Comparison of ENCODE assay signal across 2 cellular contexts in the genomic region with DNA sequence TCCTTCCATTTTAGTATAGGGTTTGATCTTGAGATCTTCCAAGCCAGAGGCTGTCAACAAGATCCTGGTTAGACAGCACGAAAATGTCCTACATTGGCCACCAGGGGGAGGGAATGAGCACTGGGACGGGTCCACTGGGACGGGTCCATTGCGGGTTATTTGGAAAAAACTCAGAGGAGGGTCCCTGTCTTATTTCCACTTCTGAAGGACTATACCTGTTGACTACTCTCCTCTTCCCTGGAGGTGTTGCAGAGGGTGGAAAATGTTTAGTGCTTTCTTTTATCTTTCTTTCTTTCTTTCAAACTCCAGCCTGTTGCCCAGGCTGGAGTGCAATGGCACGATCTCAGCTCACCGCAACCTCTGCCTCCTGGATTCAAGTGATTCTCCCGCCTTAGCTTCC.
TF ChIP-seq lines count a peak whose summit lies in the region.

No MANE protein-coding gene starts in this region.

TF ChIP-seq in IMR-90, 13 proteins besides CTCF, POLR2A, EP300 and RAD21:
- peak; percentile 76 for TF ChIP-seq SMC3 (IDR thresholded peaks at IDR 0.05; ENCODE audit: low read depth, low read length)
- no peak for TF ChIP-seq BHLHE40 (IDR thresholded peaks at IDR 0.05; ENCODE audit: low read depth, low read length)

TF ChIP-seq in HepG2, 621 proteins besides CTCF, POLR2A, EP300 and RAD21 (continues in another document):
- 0 out of 2 replicates have a peak, but pooled peaks have one; percentile 5 for TF ChIP-seq HNF4A (CRISPR knock-in tag; IDR thresholded peaks at IDR 0.05)
- peak; percentile 82 for TF ChIP-seq STAG1 (CRISPR knock-in tag; IDR thresholded peaks at IDR 0.05)
- no peak for TF ChIP-seq PHF8 (CRISPR knock-in tag; IDR thresholded peaks at IDR 0.05)
- TF ChIP-seq ZNF501 (CRISPR knock-in tag; IDR thresholded peaks at IDR 0.05), result 0 out of 2 replicates have a peak, but pooled peaks have one; percentile 32
- TF ChIP-seq TBX2 (CRISPR knock-in tag; IDR thresholded peaks at IDR 0.05; ENCODE audit: borderline replicate concordance), result no peak
- TF ChIP-seq ZNF619 (CRISPR knock-in tag; IDR thresholded peaks at IDR 0.05), result no peak
- TF ChIP-seq, protein P1, sequence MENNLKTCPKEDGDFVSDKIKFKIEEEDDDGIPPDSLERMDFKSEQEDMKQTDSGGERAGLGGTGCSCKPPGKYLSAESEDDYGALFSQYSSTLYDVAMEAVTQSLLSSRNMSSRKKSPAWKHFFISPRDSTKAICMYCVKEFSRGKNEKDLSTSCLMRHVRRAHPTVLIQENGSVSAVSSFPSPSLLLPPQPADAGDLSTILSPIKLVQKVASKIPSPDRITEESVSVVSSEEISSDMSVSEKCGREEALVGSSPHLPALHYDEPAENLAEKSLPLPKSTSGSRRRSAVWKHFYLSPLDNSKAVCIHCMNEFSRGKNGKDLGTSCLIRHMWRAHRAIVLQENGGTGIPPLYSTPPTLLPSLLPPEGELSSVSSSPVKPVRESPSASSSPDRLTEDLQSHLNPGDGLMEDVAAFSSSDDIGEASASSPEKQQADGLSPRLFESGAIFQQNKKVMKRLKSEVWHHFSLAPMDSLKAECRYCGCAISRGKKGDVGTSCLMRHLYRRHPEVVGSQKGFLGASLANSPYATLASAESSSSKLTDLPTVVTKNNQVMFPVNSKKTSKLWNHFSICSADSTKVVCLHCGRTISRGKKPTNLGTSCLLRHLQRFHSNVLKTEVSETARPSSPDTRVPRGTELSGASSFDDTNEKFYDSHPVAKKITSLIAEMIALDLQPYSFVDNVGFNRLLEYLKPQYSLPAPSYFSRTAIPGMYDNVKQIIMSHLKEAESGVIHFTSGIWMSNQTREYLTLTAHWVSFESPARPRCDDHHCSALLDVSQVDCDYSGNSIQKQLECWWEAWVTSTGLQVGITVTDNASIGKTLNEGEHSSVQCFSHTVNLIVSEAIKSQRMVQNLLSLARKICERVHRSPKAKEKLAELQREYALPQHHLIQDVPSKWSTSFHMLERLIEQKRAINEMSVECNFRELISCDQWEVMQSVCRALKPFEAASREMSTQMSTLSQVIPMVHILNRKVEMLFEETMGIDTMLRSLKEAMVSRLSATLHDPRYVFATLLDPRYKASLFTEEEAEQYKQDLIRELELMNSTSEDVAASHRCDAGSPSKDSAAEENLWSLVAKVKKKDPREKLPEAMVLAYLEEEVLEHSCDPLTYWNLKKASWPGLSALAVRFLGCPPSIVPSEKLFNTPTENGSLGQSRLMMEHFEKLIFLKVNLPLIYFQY (CRISPR knock-in tag; IDR thresholded peaks at IDR 0.05; ENCODE audit: borderline replicate concordance), result peak; percentile 84; the same call in 1 of the 2 replicates
- TF ChIP-seq BRCA1 (CRISPR knock-in tag; IDR thresholded peaks at IDR 0.05), result no peak
- TF ChIP-seq MIER2 (CRISPR knock-in tag; IDR thresholded peaks at IDR 0.05), result peak; percentile 26; the same call in 1 of the 2 replicates
- TF ChIP-seq SP4 (CRISPR knock-in tag; IDR thresholded peaks at IDR 0.05), result no peak
- TF ChIP-seq, protein P2, sequence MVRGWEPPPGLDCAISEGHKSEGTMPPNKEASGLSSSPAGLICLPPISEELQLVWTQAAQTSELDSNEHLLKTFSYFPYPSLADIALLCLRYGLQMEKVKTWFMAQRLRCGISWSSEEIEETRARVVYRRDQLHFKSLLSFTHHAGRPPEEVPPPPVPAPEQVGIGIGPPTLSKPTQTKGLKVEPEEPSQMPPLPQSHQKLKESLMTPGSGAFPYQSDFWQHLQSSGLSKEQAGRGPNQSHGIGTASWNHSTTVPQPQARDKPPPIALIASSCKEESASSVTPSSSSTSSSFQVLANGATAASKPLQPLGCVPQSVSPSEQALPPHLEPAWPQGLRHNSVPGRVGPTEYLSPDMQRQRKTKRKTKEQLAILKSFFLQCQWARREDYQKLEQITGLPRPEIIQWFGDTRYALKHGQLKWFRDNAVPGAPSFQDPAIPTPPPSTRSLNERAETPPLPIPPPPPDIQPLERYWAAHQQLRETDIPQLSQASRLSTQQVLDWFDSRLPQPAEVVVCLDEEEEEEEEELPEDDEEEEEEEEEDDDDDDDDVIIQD (CRISPR knock-in tag; IDR thresholded peaks at IDR 0.05; ENCODE audit: low read depth), result 0 out of 2 replicates have a peak, but pooled peaks have one; percentile 20
- no peak for TF ChIP-seq TAF15 (IDR thresholded peaks at IDR 0.05; ENCODE audit: low read depth, low read length, poor library complexity, severe bottlenecking)
- TF ChIP-seq REL (CRISPR knock-in tag; conservative IDR thresholded peaks at IDR 0.05), result no peak
- TF ChIP-seq ATF1 (CRISPR knock-in tag; IDR thresholded peaks at IDR 0.05), result no peak
- TF ChIP-seq, protein P3, sequence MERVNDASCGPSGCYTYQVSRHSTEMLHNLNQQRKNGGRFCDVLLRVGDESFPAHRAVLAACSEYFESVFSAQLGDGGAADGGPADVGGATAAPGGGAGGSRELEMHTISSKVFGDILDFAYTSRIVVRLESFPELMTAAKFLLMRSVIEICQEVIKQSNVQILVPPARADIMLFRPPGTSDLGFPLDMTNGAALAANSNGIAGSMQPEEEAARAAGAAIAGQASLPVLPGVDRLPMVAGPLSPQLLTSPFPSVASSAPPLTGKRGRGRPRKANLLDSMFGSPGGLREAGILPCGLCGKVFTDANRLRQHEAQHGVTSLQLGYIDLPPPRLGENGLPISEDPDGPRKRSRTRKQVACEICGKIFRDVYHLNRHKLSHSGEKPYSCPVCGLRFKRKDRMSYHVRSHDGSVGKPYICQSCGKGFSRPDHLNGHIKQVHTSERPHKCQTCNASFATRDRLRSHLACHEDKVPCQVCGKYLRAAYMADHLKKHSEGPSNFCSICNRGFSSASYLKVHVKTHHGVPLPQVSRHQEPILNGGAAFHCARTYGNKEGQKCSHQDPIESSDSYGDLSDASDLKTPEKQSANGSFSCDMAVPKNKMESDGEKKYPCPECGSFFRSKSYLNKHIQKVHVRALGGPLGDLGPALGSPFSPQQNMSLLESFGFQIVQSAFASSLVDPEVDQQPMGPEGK (CRISPR knock-in tag; IDR thresholded peaks at IDR 0.05), result 0 out of 2 replicates have a peak, but pooled peaks have one; percentile 8
- TF ChIP-seq, protein P4, sequence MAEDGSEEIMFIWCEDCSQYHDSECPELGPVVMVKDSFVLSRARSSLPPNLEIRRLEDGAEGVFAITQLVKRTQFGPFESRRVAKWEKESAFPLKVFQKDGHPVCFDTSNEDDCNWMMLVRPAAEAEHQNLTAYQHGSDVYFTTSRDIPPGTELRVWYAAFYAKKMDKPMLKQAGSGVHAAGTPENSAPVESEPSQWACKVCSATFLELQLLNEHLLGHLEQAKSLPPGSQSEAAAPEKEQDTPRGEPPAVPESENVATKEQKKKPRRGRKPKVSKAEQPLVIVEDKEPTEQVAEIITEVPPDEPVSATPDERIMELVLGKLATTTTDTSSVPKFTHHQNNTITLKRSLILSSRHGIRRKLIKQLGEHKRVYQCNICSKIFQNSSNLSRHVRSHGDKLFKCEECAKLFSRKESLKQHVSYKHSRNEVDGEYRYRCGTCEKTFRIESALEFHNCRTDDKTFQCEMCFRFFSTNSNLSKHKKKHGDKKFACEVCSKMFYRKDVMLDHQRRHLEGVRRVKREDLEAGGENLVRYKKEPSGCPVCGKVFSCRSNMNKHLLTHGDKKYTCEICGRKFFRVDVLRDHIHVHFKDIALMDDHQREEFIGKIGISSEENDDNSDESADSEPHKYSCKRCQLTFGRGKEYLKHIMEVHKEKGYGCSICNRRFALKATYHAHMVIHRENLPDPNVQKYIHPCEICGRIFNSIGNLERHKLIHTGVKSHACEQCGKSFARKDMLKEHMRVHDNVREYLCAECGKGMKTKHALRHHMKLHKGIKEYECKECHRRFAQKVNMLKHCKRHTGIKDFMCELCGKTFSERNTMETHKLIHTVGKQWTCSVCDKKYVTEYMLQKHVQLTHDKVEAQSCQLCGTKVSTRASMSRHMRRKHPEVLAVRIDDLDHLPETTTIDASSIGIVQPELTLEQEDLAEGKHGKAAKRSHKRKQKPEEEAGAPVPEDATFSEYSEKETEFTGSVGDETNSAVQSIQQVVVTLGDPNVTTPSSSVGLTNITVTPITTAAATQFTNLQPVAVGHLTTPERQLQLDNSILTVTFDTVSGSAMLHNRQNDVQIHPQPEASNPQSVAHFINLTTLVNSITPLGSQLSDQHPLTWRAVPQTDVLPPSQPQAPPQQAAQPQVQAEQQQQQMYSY (CRISPR knock-in tag; IDR thresholded peaks at IDR 0.05), result no peak
- TF ChIP-seq SMC3 (IDR thresholded peaks at IDR 0.05; ENCODE audit: low read length), result peak; percentile 97
- 0 out of 2 replicates have a peak, but pooled peaks have one; percentile 24 for TF ChIP-seq YEATS2 (CRISPR knock-in tag; IDR thresholded peaks at IDR 0.05; ENCODE audit: borderline replicate concordance)
- TF ChIP-seq, protein P5, sequence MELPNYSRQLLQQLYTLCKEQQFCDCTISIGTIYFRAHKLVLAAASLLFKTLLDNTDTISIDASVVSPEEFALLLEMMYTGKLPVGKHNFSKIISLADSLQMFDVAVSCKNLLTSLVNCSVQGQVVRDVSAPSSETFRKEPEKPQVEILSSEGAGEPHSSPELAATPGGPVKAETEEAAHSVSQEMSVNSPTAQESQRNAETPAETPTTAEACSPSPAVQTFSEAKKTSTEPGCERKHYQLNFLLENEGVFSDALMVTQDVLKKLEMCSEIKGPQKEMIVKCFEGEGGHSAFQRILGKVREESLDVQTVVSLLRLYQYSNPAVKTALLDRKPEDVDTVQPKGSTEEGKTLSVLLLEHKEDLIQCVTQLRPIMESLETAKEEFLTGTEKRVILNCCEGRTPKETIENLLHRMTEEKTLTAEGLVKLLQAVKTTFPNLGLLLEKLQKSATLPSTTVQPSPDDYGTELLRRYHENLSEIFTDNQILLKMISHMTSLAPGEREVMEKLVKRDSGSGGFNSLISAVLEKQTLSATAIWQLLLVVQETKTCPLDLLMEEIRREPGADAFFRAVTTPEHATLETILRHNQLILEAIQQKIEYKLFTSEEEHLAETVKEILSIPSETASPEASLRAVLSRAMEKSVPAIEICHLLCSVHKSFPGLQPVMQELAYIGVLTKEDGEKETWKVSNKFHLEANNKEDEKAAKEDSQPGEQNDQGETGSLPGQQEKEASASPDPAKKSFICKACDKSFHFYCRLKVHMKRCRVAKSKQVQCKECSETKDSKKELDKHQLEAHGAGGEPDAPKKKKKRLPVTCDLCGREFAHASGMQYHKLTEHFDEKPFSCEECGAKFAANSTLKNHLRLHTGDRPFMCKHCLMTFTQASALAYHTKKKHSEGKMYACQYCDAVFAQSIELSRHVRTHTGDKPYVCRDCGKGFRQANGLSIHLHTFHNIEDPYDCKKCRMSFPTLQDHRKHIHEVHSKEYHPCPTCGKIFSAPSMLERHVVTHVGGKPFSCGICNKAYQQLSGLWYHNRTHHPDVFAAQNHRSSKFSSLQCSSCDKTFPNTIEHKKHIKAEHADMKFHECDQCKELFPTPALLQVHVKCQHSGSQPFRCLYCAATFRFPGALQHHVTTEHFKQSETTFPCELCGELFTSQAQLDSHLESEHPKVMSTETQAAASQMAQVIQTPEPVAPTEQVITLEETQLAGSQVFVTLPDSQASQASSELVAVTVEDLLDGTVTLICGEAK (IDR thresholded peaks at IDR 0.05), result no peak
- TF ChIP-seq, protein P5 (CRISPR knock-in tag; IDR thresholded peaks at IDR 0.05), result 0 out of 2 replicates have a peak, but pooled peaks have one; percentile 19
- peak; percentile 66; the same call in 1 of the 2 replicates for TF ChIP-seq ZNF614 (CRISPR knock-in tag; IDR thresholded peaks at IDR 0.05; ENCODE audit: borderline replicate concordance)
- TF ChIP-seq JUND (CRISPR knock-in tag; IDR thresholded peaks at IDR 0.05), result no peak
- no peak for TF ChIP-seq FOXA1 (IDR thresholded peaks at IDR 0.05)
- peak; percentile 26; the same call in 1 of the 2 replicates for TF ChIP-seq FOXA1 (CRISPR knock-in tag; IDR thresholded peaks at IDR 0.05)
- TF ChIP-seq ZSCAN29 (CRISPR knock-in tag; conservative IDR thresholded peaks at IDR 0.05), result peak; percentile 81; the same call in 1 of the 2 replicates
- no peak for TF ChIP-seq ZNF337 (CRISPR knock-in tag; IDR thresholded peaks at IDR 0.05; ENCODE audit: borderline replicate concordance, low read depth)
- TF ChIP-seq ZSCAN31 (CRISPR knock-in tag; IDR thresholded peaks at IDR 0.05; ENCODE audit: low read depth), result 0 out of 2 replicates have a peak, but pooled peaks have one; percentile 35
- no peak for TF ChIP-seq SALL1 (CRISPR knock-in tag; IDR thresholded peaks at IDR 0.05)
- TF ChIP-seq KDM2A (CRISPR knock-in tag; IDR thresholded peaks at IDR 0.05; ENCODE audit: borderline replicate concordance, low read depth), result 0 out of 2 replicates have a peak, but pooled peaks have one; percentile 40
- TF ChIP-seq, protein P6, sequence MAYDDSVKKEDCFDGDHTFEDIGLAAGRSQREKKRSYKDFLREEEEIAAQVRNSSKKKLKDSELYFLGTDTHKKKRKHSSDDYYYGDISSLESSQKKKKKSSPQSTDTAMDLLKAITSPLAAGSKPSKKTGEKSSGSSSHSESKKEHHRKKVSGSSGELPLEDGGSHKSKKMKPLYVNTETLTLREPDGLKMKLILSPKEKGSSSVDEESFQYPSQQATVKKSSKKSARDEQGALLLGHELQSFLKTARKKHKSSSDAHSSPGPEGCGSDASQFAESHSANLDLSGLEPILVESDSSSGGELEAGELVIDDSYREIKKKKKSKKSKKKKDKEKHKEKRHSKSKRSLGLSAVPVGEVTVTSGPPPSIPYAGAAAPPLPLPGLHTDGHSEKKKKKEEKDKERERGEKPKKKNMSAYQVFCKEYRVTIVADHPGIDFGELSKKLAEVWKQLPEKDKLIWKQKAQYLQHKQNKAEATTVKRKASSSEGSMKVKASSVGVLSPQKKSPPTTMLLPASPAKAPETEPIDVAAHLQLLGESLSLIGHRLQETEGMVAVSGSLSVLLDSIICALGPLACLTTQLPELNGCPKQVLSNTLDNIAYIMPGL (CRISPR knock-in tag; IDR thresholded peaks at IDR 0.05; ENCODE audit: borderline replicate concordance in 1 of 2, low read depth in 1 of 2), result 0 out of 4 replicates have a peak, but pooled peaks of 1 of the 2 experiments have one; percentile 57
- TF ChIP-seq KDM1A (CRISPR knock-in tag; IDR thresholded peaks at IDR 0.05), result no peak
- 0 out of 2 replicates have a peak, but pooled peaks have one; percentile 18 for TF ChIP-seq CBX5 (CRISPR knock-in tag; IDR thresholded peaks at IDR 0.05; ENCODE audit: borderline replicate concordance)
